Comparison of ENCODE assay signal across 19 cellular contexts in genomic region chr17:78857266-78857665, GRCh38. TPM values are rescaled to one million over a fixed set of nuclear protein-coding genes. Genes with fewer than 3 reads are reported as not detected.
"Had no signal": no experiment of that assay in that cellular context is flagged by ENCODE, and none has a peak within 500 bp of the region (broad histone marks: within the 10 kb centered on the region; RNA-seq: fewer than 3 reads in every experiment).

No MANE protein-coding gene starts in this region.

- H3K4me3 Mint-ChIP-seq: T-cell had no signal

- H3K27me3 Mint-ChIP-seq: T-cell had no signal

- H3K36me3 Mint-ChIP-seq: T-cell had no signal

- DNase-seq: IMR-90, Karpas-422, KG1, MG63, NCI-H1092, NCI-H1105 treated with DMSO at 0.1 percent for 48 hours, NCI-H1417 treated with DMSO at 0.1 percent for 48 hours, NCI-H146, NCI-H1694 treated with DMSO at 0.1 percent for 48 hours, NCI-H1930, NCI-H2107, NCI-H2227 treated with DMSO at 0.1 percent for 48 hours, NCI-H526, RPMI8226, SHP77, SK-N-SH, SW 1271, T-cell had no signal

- ATAC-seq: T-cell had no signal

- H3K27ac Mint-ChIP-seq: T-cell had no signal

- H3K4me1 Mint-ChIP-seq: T-cell had no signal

- H3K9me3 Mint-ChIP-seq: T-cell had no signal

RNA-seq across cellular contexts. Expression of gene CEP295NL, which starts 45.7 kb away (rescaled TPM):
- total RNA-seq: HepG2 had no signal
